ENCODE assay signal across 25 cellular contexts in genomic region chr5:107840592-107840991, GRCh38.
"Had no signal": no experiment of that assay in that cellular context is flagged by ENCODE, and none has a peak within 500 bp of the region (broad histone marks: within the 10 kb centered on the region; RNA-seq: fewer than 3 reads in every experiment).

No MANE protein-coding gene starts in this region.

- H3K9me3 ChIP-seq: heart right ventricle had no signal

- H3K27me3 ChIP-seq: brain microvascular endothelial cell had no signal

- H3K27ac ChIP-seq: brain microvascular endothelial cell, coronary artery, dorsolateral prefrontal cortex, heart right ventricle, VCaP had no signal

- H3K9me3 Mint-ChIP-seq: activated B cell treated with CpG ODN at 0.5 μM for 24 hours; activated CD8-positive, alpha-beta T cell treated with anti-CD3 and anti-CD28 coated beads for 36 hours; activated T-cell treated with anti-CD3 and anti-CD28 coated beads, Interleukin-2, amount 50 U/mL, for 4 hours; activated T-helper 17 cell treated with anti-CD3 and anti-CD28 coated beads, Interleukin-2, amount 50 U/mL, for 72 hours; central memory CD8-positive, alpha-beta T cell; endodermal cell had no signal

- DNase-seq: activated B cell treated with CpG ODN at 0.5 μM for 24 hours; activated CD4-positive, alpha-beta T cell treated with anti-CD3 and anti-CD28 coated beads for 48 hours; activated CD4-positive, alpha-beta T cell treated with anti-CD3 and anti-CD28 coated beads, Interleukin-2, amount 50 U/mL, for 1 hour; activated CD4-positive, alpha-beta T cell treated with anti-CD3 and anti-CD28 coated beads, Interleukin-2, amount 50 U/mL, for 48 hours; activated CD8-positive, alpha-beta memory T cell treated with anti-CD3 and anti-CD28 coated beads for 24 hours; activated CD8-positive, alpha-beta T cell treated with anti-CD3 and anti-CD28 coated beads for 36 hours; activated effector memory CD4-positive, alpha-beta T cell treated with Interleukin-2 at 50 U/mL for 16 hours; activated gamma-delta T cell treated with Interleukin-2 at 50 U/mL for 16 hours; activated naive CD4-positive, alpha-beta T cell treated with anti-CD3 and anti-CD28 coated beads, Interleukin-2, amount 50 U/mL, for 16 hours; activated naive CD4-positive, alpha-beta T cell treated with Interleukin-2 at 50 U/mL for 16 hours; activated T-cell treated with anti-CD3 and anti-CD28 coated beads, Interleukin-2, amount 50 U/mL, for 4 hours; amniotic stem cell; anterior cingulate cortex; brain microvascular endothelial cell; dorsolateral prefrontal cortex; effector memory CD4-positive, alpha-beta T cell; heart right ventricle; T-helper 2 cell had no signal

- H3K4me1 ChIP-seq: heart right ventricle had no signal

- H3K4me3 ChIP-seq: coronary artery, dorsolateral prefrontal cortex, heart right ventricle had no signal

- H3K27me3 Mint-ChIP-seq: dendritic cell treated with granulocyte-macrophage colony-stimulating factor and Interleukin-4, amounts not matched to agents 40 ng/mL and 50 ng/mL, for 4 days had no signal

- H3K4me1 Mint-ChIP-seq: activated B cell treated with CpG ODN at 0.5 μM for 24 hours; activated T-helper 17 cell treated with anti-CD3 and anti-CD28 coated beads, Interleukin-2, amount 50 U/mL, for 72 hours; central memory CD8-positive, alpha-beta T cell had no signal

- H3K36me3 ChIP-seq: brain microvascular endothelial cell, heart right ventricle had no signal

- H3K27ac Mint-ChIP-seq: activated B cell treated with CpG ODN at 0.5 μM for 24 hours; activated CD8-positive, alpha-beta T cell treated with anti-CD3 and anti-CD28 coated beads for 36 hours; activated naive CD8-positive, alpha-beta T cell; activated T-helper 17 cell treated with anti-CD3 and anti-CD28 coated beads, Interleukin-2, amount 50 U/mL, for 72 hours; dendritic cell treated with granulocyte-macrophage colony-stimulating factor and Interleukin-4, amounts not matched to agents 40 ng/mL and 50 ng/mL, for 4 days; endodermal cell had no signal

- H3K4me3 Mint-ChIP-seq: activated B cell treated with CpG ODN at 0.5 μM for 24 hours; activated CD8-positive, alpha-beta T cell treated with anti-CD3 and anti-CD28 coated beads for 36 hours; activated naive CD8-positive, alpha-beta T cell; activated T-cell treated with anti-CD3 and anti-CD28 coated beads, Interleukin-2, amount 50 U/mL, for 4 hours; activated T-helper 17 cell treated with anti-CD3 and anti-CD28 coated beads, Interleukin-2, amount 50 U/mL, for 72 hours; central memory CD8-positive, alpha-beta T cell; dendritic cell treated with granulocyte-macrophage colony-stimulating factor and Interleukin-4, amounts not matched to agents 40 ng/mL and 50 ng/mL, for 4 days; endodermal cell had no signal

- H3K36me3 Mint-ChIP-seq: activated naive CD8-positive, alpha-beta T cell had no signal
